8 cellular contexts compared by ENCODE assay signal in the genomic region with DNA sequence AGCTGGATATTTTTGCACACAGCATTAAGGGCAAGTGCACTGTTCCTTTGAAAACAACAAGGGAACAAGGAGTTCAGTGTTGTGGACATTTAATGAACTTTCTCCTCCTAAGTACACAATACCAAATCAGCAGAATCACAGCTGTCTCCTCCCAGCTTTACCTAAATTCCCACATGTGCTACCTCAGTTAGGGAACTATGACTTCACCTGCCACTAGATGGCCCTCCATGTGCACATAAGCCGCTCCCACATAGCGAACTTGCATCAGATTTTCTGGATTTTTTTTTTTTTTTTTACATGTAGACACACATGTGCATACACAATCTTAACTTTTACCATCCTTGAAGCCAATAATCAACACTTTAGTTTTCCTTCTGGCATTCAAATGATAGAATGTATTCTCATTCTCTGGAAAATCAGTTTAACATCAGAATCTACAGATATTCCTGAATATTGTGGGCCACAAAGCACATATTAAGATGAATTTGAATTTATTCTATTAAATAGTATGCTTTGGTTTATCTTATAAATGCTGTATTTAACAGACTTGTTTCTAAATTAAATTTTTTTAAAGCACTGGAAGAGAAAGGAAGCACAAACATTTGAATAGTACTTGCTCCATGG.
DNase-seq lines count a peak whose midpoint lies in the region; ATAC-seq and TF ChIP-seq lines count a peak whose summit lies in the region.

No MANE protein-coding gene starts in this region.

- no peak overlapping the region for H3K27ac ChIP-seq in suprapubic skin

- no peaks in the 10 kb centered on the region for H3K36me3 ChIP-seq in endocrine pancreas (ENCODE audit: control insufficient read depth, insufficient read depth, low read length)
- no peaks in the 10 kb centered on the region for H3K36me3 ChIP-seq in suprapubic skin

- no peaks in the 10 kb centered on the region for H3K9me3 Mint-ChIP-seq in activated CD4-positive, alpha-beta T cell treated with anti-CD3 and anti-CD28 coated beads, Interleukin-2, amount 10 ng/mL, durations not matched to agents 7 days and 5 days

- CTCF ChIA-PET in activated CD4-positive, alpha-beta T cell treated with anti-CD3 and anti-CD28 coated beads, Interleukin-2, amount 10 ng/mL, durations not matched to agents 7 days and 5 days (lab: Charles Lee) = interaction anchor here (0.6 to 2.6 kb wide), 31 partner anchors 9 to 779 kb away, joined by 3 to 12 read pairs (median 4); a partner anchor contains a TSS

- no peak overlapping the region for H3K4me3 ChIP-seq in endocrine pancreas (ENCODE audit: control insufficient read depth, insufficient read depth, low read length)
- H3K4me3 ChIP-seq in suprapubic skin = no peak overlapping the region

- H3K4me1 Mint-ChIP-seq in activated CD4-positive, alpha-beta T cell treated with anti-CD3 and anti-CD28 coated beads, Interleukin-2, amount 10 ng/mL, durations not matched to agents 7 days and 5 days = peaks cover 21% of the 10 kb centered on the region

- H3K27ac Mint-ChIP-seq in activated CD4-positive, alpha-beta T cell treated with anti-CD3 and anti-CD28 coated beads, Interleukin-2, amount 10 ng/mL, durations not matched to agents 7 days and 5 days = no peak overlapping the region

- 12% methylated on average over 2 of the region's 2 CpGs for WGBS in suprapubic skin

- TF ChIP-seq CTCF in suprapubic skin (IDR thresholded peaks at IDR 0.05) = peak; percentile 62 to 86

- DNase-seq in DMS 273 treated with DMSO at 0.1 percent for 48 hours (lab: John Stamatoyannopoulos, UW) (peak; percentile 39), NCI-H748 (lab: John Stamatoyannopoulos, UW; ENCODE audit: unreplicated experiment) (peak; percentile 85), midbrain (lab: John Stamatoyannopoulos, UW) (peak; percentile 41), suprapubic skin (ENCODE audit: low spot score in 2 of 2) (no peak), cortex of kidney (lab: John Stamatoyannopoulos, UW) (no peak)
- peak; percentile 80 for DNase-seq in activated CD4-positive, alpha-beta T cell treated with anti-CD3 and anti-CD28 coated beads, Interleukin-2, amount 10 ng/mL, durations not matched to agents 7 days and 5 days

- H3K9me3 ChIP-seq in endocrine pancreas (ENCODE audit: control insufficient read depth, low read length) (no peaks in the 10 kb centered on the region), suprapubic skin (no peaks in the 10 kb centered on the region)

- H3K9ac ChIP-seq in endocrine pancreas (ENCODE audit: control insufficient read depth, insufficient read depth, low read length) = peak overlapping the region; percentile 10

- peaks cover 3% of the 10 kb centered on the region for H3K27me3 Mint-ChIP-seq in activated CD4-positive, alpha-beta T cell treated with anti-CD3 and anti-CD28 coated beads, Interleukin-2, amount 10 ng/mL, durations not matched to agents 7 days and 5 days

- ATAC-seq in HG02610 (IDR thresholded peaks at IDR 0.05; ENCODE audit: unreplicated experiment) = peak; percentile 23

- H3K27me3 ChIP-seq in endocrine pancreas (ENCODE audit: control insufficient read depth, insufficient read depth, low read length) (no peaks in the 10 kb centered on the region), suprapubic skin (no peaks in the 10 kb centered on the region)

- TF ChIP-seq EP300 in suprapubic skin (IDR thresholded peaks at IDR 0.05) = no peak

- TF ChIP-seq POLR2A in suprapubic skin (IDR thresholded peaks at IDR 0.05) = no peak

- H3K4me1 ChIP-seq in endocrine pancreas (ENCODE audit: control insufficient read depth, insufficient read depth, low read length) (peaks cover 3% of the 10 kb centered on the region), suprapubic skin (peaks cover 15% of the 10 kb centered on the region)

- H3K36me3 Mint-ChIP-seq in activated CD4-positive, alpha-beta T cell treated with anti-CD3 and anti-CD28 coated beads, Interleukin-2, amount 10 ng/mL, durations not matched to agents 7 days and 5 days (ENCODE audit: low read depth) = no peaks in the 10 kb centered on the region

- POLR2A ChIA-PET in activated CD4-positive, alpha-beta T cell treated with anti-CD3 and anti-CD28 coated beads, Interleukin-2, amount 10 ng/mL, durations not matched to agents 7 days and 5 days (lab: Charles Lee) = interaction anchor here (0.6 kb wide), 1 partner anchor 225 kb away, joined by 4 read pairs; no protein-coding TSS in a partner anchor

- H3K4me3 Mint-ChIP-seq in activated CD4-positive, alpha-beta T cell treated with anti-CD3 and anti-CD28 coated beads, Interleukin-2, amount 10 ng/mL, durations not matched to agents 7 days and 5 days = no peak overlapping the region

Comparison
In these comparisons a context has a peak if more than half of its experiments do, and no peak if none do; other contexts are left out.
1. DNase-seq: peak in DMS 273 treated with DMSO at 0.1 percent for 48 hours (single experiment), NCI-H748 (single experiment), activated CD4-positive, alpha-beta T cell treated with anti-CD3 and anti-CD28 coated beads, Interleukin-2, amount 10 ng/mL, durations not matched to agents 7 days and 5 days (single experiment) and midbrain (single experiment); none in suprapubic skin (0 of 2) and cortex of kidney (single experiment).